In genomic region chr5:99949969-99950524, GRCh38 we compare ENCODE assay signal across 1 cellular context.
TF ChIP-seq lines count a peak whose summit lies in the region.

No MANE protein-coding gene starts in this region.

TF ChIP-seq in H1, 55 proteins besides CTCF, POLR2A, EP300 and RAD21:
- TF ChIP-seq RNF2 (IDR thresholded peaks at IDR 0.05; ENCODE audit: borderline replicate concordance, low read depth, low read length, missing control alignments, poor library complexity, severe bottlenecking): no peak
- TF ChIP-seq CREB1 (IDR thresholded peaks at IDR 0.05): no peak
- TF ChIP-seq NRF1 (IDR thresholded peaks at IDR 0.05; ENCODE audit: low read depth, low read length): no peak
- no peak for TF ChIP-seq TCF12 (IDR thresholded peaks at IDR 0.05; ENCODE audit: low read depth, low read length)
- TF ChIP-seq SAP30 (IDR thresholded peaks at IDR 0.05; ENCODE audit: insufficient read depth, insufficient replicate concordance, low read length): no peak
- no peak for TF ChIP-seq MAX (IDR thresholded peaks at IDR 0.05)
- TF ChIP-seq JUND (IDR thresholded peaks at IDR 0.05; ENCODE audit: low read length): no peak
- TF ChIP-seq FOSL1 (IDR thresholded peaks at IDR 0.05; ENCODE audit: insufficient read depth, low read depth, low read length): no peak
- no peak for TF ChIP-seq SIRT6 (IDR thresholded peaks at IDR 0.05; ENCODE audit: low read length)
